33 cellular contexts compared by ENCODE assay signal in genomic region chr18:74996055-74996454, GRCh38.
A peak's percentile ranks its signal among the peaks of the same experiment; 100 is the strongest.
DNase-seq lines count a peak whose midpoint lies in the region; ATAC-seq and TF ChIP-seq lines count a peak whose summit lies in the region.
"Had no signal": no experiment of that assay in that cellular context is flagged by ENCODE, and none has a peak within 500 bp of the region (broad histone marks: within the 10 kb centered on the region; RNA-seq: fewer than 3 reads in every experiment).

No MANE protein-coding gene starts in this region.

- H3K4me1 ChIP-seq in Caco-2, result no peaks in the 10 kb centered on the region
- H3K4me1 ChIP-seq: ascending aorta, psoas muscle had no signal

- no peaks in the 10 kb centered on the region for H3K9me3 ChIP-seq in Caco-2
- H3K9me3 ChIP-seq: ascending aorta, esophagus squamous epithelium, heart right ventricle, psoas muscle, stomach had no signal

- peaks cover 45% of the 10 kb centered on the region for H3K4me1 Mint-ChIP-seq in activated CD8-positive, alpha-beta memory T cell treated with anti-CD3 and anti-CD28 coated beads, Interleukin-2, amount 10 ng/mL, durations not matched to agents 7 days and 5 days
- no peaks in the 10 kb centered on the region for H3K4me1 Mint-ChIP-seq in Caco-2 (ENCODE audit: low read depth, unreplicated experiment)

- H3K36me3 Mint-ChIP-seq in activated CD8-positive, alpha-beta memory T cell treated with anti-CD3 and anti-CD28 coated beads, Interleukin-2, amount 10 ng/mL, durations not matched to agents 7 days and 5 days, result peaks cover 7% of the 10 kb centered on the region
- no peaks in the 10 kb centered on the region for H3K36me3 Mint-ChIP-seq in Caco-2 (ENCODE audit: insufficient read depth, unreplicated experiment)

- no peak overlapping the region for H3K4me3 ChIP-seq in epithelial cell of esophagus (ENCODE audit: low read length)
- H3K4me3 ChIP-seq in Caco-2 (ENCODE audit: low read depth, low read length), result no peak overlapping the region
- H3K4me3 ChIP-seq: ascending aorta, cardiac muscle cell, coronary artery, esophagus squamous epithelium, psoas muscle, stomach had no signal

- ATAC-seq in activated CD8-positive, alpha-beta memory T cell treated with anti-CD3 and anti-CD28 coated beads, Interleukin-2, amount 10 ng/mL, durations not matched to agents 7 days and 5 days, result no peak
- no peak for ATAC-seq in HG03135 (IDR thresholded peaks at IDR 0.05; ENCODE audit: unreplicated experiment)
- ATAC-seq: HCT116, left ventricle myocardium superior, psoas muscle, sciatic nerve had no signal

- TF ChIP-seq CTCF in epithelial cell of esophagus (IDR thresholded peaks at IDR 0.05; ENCODE audit: insufficient read depth, low read depth, low read length, missing control alignments), result no peak
- TF ChIP-seq CTCF in Caco-2 (IDR thresholded peaks at IDR 0.05; ENCODE audit: insufficient read depth in 1 of 2, low read depth in 1 of 2, low read length in 1 of 2, severe bottlenecking in 1 of 2, unreplicated experiment in 1 of 2), result no peak

- peak overlapping the region; percentile 95 for H3K27ac Mint-ChIP-seq in activated CD8-positive, alpha-beta memory T cell treated with anti-CD3 and anti-CD28 coated beads, Interleukin-2, amount 10 ng/mL, durations not matched to agents 7 days and 5 days
- H3K27ac Mint-ChIP-seq in Caco-2 (ENCODE audit: unreplicated experiment), result no peak overlapping the region

- intact Hi-C loops in Caco-2 (cut with micrococcal nuclease; ENCODE audit: unreplicated experiment), result no loop called here

- no peak overlapping the region for H3K4me3 Mint-ChIP-seq in activated CD8-positive, alpha-beta memory T cell treated with anti-CD3 and anti-CD28 coated beads, Interleukin-2, amount 10 ng/mL, durations not matched to agents 7 days and 5 days
- no peak overlapping the region for H3K4me3 Mint-ChIP-seq in Caco-2 (ENCODE audit: unreplicated experiment)
- H3K4me3 Mint-ChIP-seq: activated naive CD8-positive, alpha-beta T cell treated with anti-CD3 and anti-CD28 coated beads, Interleukin-2, amount 10 ng/mL, durations not matched to agents 7 days and 5 days; naive B cell had no signal

- CTCF ChIA-PET in activated CD8-positive, alpha-beta memory T cell treated with anti-CD3 and anti-CD28 coated beads, Interleukin-2, amount 10 ng/mL, durations not matched to agents 7 days and 5 days (lab: Charles Lee), result interaction anchor here (1.7 to 2.2 kb wide), 2 partner anchors 33 to 75 kb away, joined by 3 to 6 read pairs; no protein-coding TSS in a partner anchor
- CTCF ChIA-PET in Caco-2 (lab: Charles Lee), result interaction anchor here (0.6 kb wide), 1 partner anchor 99 kb away, joined by 5 read pairs; no protein-coding TSS in a partner anchor

- no peaks in the 10 kb centered on the region for H3K9me3 Mint-ChIP-seq in activated CD8-positive, alpha-beta memory T cell treated with anti-CD3 and anti-CD28 coated beads, Interleukin-2, amount 10 ng/mL, durations not matched to agents 7 days and 5 days (ENCODE audit: low read depth)
- H3K9me3 Mint-ChIP-seq in Caco-2 (ENCODE audit: unreplicated experiment), result no peaks in the 10 kb centered on the region
- H3K9me3 Mint-ChIP-seq: activated naive CD8-positive, alpha-beta T cell treated with anti-CD3 and anti-CD28 coated beads, Interleukin-2, amount 10 ng/mL, durations not matched to agents 7 days and 5 days; activated T-cell treated with anti-CD3 and anti-CD28 coated beads, Interleukin-2, amount 50 U/mL, for 24 hours; T-helper 2 cell treated with Interferon-gamma antibody and Interleukin-4, amounts not matched to agents 5 μg/mL and 100 μg/mL, for 36 hours had no signal

- no peaks in the 10 kb centered on the region for H3K36me3 ChIP-seq in Caco-2 (ENCODE audit: control insufficient read depth, insufficient read depth, low read length)
- H3K36me3 ChIP-seq: ascending aorta, cardiac muscle cell, esophagus squamous epithelium, heart right ventricle, stomach had no signal

- no peak for DNase-seq in activated CD8-positive, alpha-beta memory T cell treated with anti-CD3 and anti-CD28 coated beads, Interleukin-2, amount 10 ng/mL, durations not matched to agents 7 days and 5 days
- no peak for DNase-seq in activated CD8-positive, alpha-beta memory T cell treated with anti-CD3 and anti-CD28 coated beads, Interleukin-2, amount 50 U/mL, for 48 hours
- DNase-seq in NCI-H526 treated with DMSO at 0.1 percent for 48 hours (lab: John Stamatoyannopoulos, UW), result peak; percentile 50
- peak; percentile 68 for DNase-seq in epithelial cell of esophagus (ENCODE audit: low read depth)
- DNase-seq in Caco-2, result no peak
- no peak for DNase-seq in activated CD4-positive, CD25-positive, alpha-beta regulatory T cell treated with anti-CD3 and anti-CD28 coated beads, Interleukin-2, amount 50 U/mL, for 72 hours
- DNase-seq: activated CD4-positive, alpha-beta T cell treated with anti-CD3 and anti-CD28 coated beads for 1 hour; activated gamma-delta T cell; activated naive CD8-positive, alpha-beta T cell treated with anti-CD3 and anti-CD28 coated beads, Interleukin-2, amount 10 ng/mL, durations not matched to agents 7 days and 5 days; activated T-cell treated with anti-CD3 and anti-CD28 coated beads, Interleukin-2, amount 50 U/mL, for 24 hours; esophagus squamous epithelium; foreskin melanocyte; heart right ventricle; IMR-90; kidney; left ventricle myocardium superior; MV-4-11; naive B cell; NCI-H146; NCI-H524 treated with DMSO at 0.1 percent for 48 hours; occipital lobe; psoas muscle; SIG-M5; stimulated activated CD4-positive, alpha-beta T cell treated with anti-CD3 and anti-CD28 coated beads, Interleukin-12 subunit alpha, Interleukin-12 subunit beta, amount 100 ng/mL, for 4 hours; stimulated activated CD4-positive, alpha-beta T cell treated with anti-CD3 and anti-CD28 coated beads, Interleukin-2, amount 100 ng/mL, for 48 hours; stomach had no signal

- POLR2A ChIA-PET in Caco-2 (lab: Charles Lee), result no interaction called here

- no peaks in the 10 kb centered on the region for H3K27me3 Mint-ChIP-seq in activated CD8-positive, alpha-beta memory T cell treated with anti-CD3 and anti-CD28 coated beads, Interleukin-2, amount 10 ng/mL, durations not matched to agents 7 days and 5 days
- H3K27me3 Mint-ChIP-seq in Caco-2 (ENCODE audit: insufficient read depth, unreplicated experiment), result no peaks in the 10 kb centered on the region
- H3K27me3 Mint-ChIP-seq: activated naive CD8-positive, alpha-beta T cell treated with anti-CD3 and anti-CD28 coated beads, Interleukin-2, amount 10 ng/mL, durations not matched to agents 7 days and 5 days; activated T-cell treated with anti-CD3 and anti-CD28 coated beads, Interleukin-2, amount 50 U/mL, for 24 hours; naive B cell had no signal

- H3K27me3 ChIP-seq in Caco-2 (replicated peaks; ENCODE audit: control insufficient read depth, insufficient read depth, low read length), result no peaks in the 10 kb centered on the region
- H3K27me3 ChIP-seq: ascending aorta, cardiac muscle cell, esophagus squamous epithelium, heart right ventricle, stomach had no signal

- no TSS peak for BruUV-seq in Caco-2 (replicated peaks; lab: Mats Ljungman, UMichigan)

Comparison
In these comparisons a context has a peak if more than half of its experiments do, and no peak if none do; other contexts are left out.
1. DNase-seq: peak in NCI-H526 treated with DMSO at 0.1 percent for 48 hours (single experiment) and epithelial cell of esophagus (single experiment); none in activated CD8-positive, alpha-beta memory T cell treated with anti-CD3 and anti-CD28 coated beads, Interleukin-2, amount 10 ng/mL, durations not matched to agents 7 days and 5 days (single experiment), activated CD8-positive, alpha-beta memory T cell treated with anti-CD3 and anti-CD28 coated beads, Interleukin-2, amount 50 U/mL, for 48 hours (single experiment), Caco-2 (0 of 2) and activated CD4-positive, CD25-positive, alpha-beta regulatory T cell treated with anti-CD3 and anti-CD28 coated beads, Interleukin-2, amount 50 U/mL, for 72 hours (single experiment).